Comparison of ENCODE assay signal across 8 cellular contexts in the genomic region with DNA sequence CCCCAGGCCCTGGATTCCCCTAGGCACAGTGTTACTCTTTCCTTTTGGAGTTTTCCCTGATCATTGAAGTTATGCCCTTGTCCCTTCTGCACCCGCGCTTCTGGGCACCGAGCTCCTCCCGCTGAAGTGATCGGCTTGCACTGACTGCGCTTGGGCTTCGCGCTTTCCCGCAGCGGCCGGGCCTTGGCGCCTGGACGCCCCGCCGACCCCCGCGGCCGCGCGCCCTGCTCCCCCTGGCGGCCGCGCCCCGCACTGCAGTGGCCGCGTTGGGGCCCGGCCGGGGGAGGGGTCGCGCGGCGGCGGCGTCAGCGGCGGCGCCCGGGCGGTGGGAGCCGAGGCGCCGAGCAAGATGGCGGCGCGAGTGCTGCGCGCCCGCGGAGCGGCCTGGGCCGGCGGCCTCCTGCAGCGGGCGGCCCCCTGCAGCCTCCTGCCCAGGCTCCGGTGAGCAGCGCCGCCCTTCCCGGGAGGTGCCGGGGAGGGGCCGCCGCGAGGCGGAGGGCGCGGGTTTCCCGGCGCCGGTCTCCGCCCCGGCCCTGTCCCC. TPM values are rescaled to one million over a fixed set of nuclear protein-coding genes. Genes with fewer than 3 reads are reported as not detected.
DNase-seq lines count a peak whose midpoint lies in the region; ATAC-seq and TF ChIP-seq lines count a peak whose summit lies in the region.

A gene (plus strand): TSS at position 325 of the 541 bp plus-strand sequence. CDS start 25 bp downstream, at position 350.

- peak; percentile 45 for TF ChIP-seq CTCF in CD8-positive, alpha-beta T cell (IDR thresholded peaks at IDR 0.05)

- H3K4me3 ChIP-seq in CD8-positive, alpha-beta T cell (ENCODE audit: low read depth, low read length): peak within 1 kb of the TSS; percentile 63
- peak within 1 kb of the TSS; percentile 87 for H3K4me3 ChIP-seq in mucosa of stomach (ENCODE audit: low read length)

- H3K36me3 ChIP-seq in CD8-positive, alpha-beta T cell (ENCODE audit: insufficient read depth, low read length): no peaks in the 10 kb centered on the region
- no peaks in the 10 kb centered on the region for H3K36me3 ChIP-seq in mucosa of stomach (ENCODE audit: control insufficient read depth, insufficient read depth, low read length)

- CTCF ChIA-PET in CD8-positive, alpha-beta T cell (lab: Charles Lee): interaction anchor here (0.6 to 2.8 kb wide), 20 partner anchors 9 to 709 kb away, joined by 3 to 11 read pairs (median 4); a partner anchor contains a TSS

- no peaks in the 10 kb centered on the region for H3K27me3 ChIP-seq in CD8-positive, alpha-beta T cell (ENCODE audit: insufficient read depth, low read length)
- H3K27me3 ChIP-seq in mucosa of stomach (ENCODE audit: control insufficient read depth, insufficient read depth, low read length): no peaks in the 10 kb centered on the region

- intact Hi-C loops in CD8-positive, alpha-beta T cell (cut with DNase I, micrococcal nuclease): loop anchor here (1.0 to 10.0 kb wide), 8 partner anchors 13 to 682 kb away; a partner anchor contains a TSS

- H3K4me1 Mint-ChIP-seq in CD8-positive, alpha-beta T cell (ENCODE audit: low read depth): peaks cover 40% of the 10 kb centered on the region

- ATAC-seq in CD8-positive, alpha-beta T cell: peak; percentile 93
- ATAC-seq in HG03432 (IDR thresholded peaks at IDR 0.05; ENCODE audit: unreplicated experiment): peak; percentile 89

- peak within 1 kb of the TSS; percentile 64 for H3K27ac ChIP-seq in CD8-positive, alpha-beta T cell (ENCODE audit: low read depth, low read length)
- H3K27ac ChIP-seq in epithelial cell of prostate: peak within 1 kb of the TSS; percentile 92

- H3K27me3 Mint-ChIP-seq in CD8-positive, alpha-beta T cell (ENCODE audit: low read depth): no peaks in the 10 kb centered on the region

- DNase-seq in CD8-positive, alpha-beta T cell: peak; percentile 24 to 77 (median 54)
- DNase-seq in GM19238 (ENCODE audit: insufficient read length, low spot score): peak; percentile 81
- DNase-seq in NCI-H82 treated with DMSO at 0.1 percent for 48 hours (lab: John Stamatoyannopoulos, UW; ENCODE audit: unreplicated experiment): peak; percentile 15
- peak; percentile 41 for DNase-seq in activated T-cell treated with anti-CD3 and anti-CD28 coated beads for 24 hours (ENCODE audit: low read depth)
- DNase-seq in epithelial cell of prostate (ENCODE audit: low read depth, low spot score): no peak
- peak; percentile 23 to 36 for DNase-seq in stimulated activated CD8-positive, alpha-beta memory T cell treated with anti-CD3 and anti-CD28 coated beads, Interleukin-7, amount 100 ng/mL, for 48 hours (ENCODE audit: extremely low read depth in 1 of 2, low read depth in 1 of 2)

- H3K4me1 ChIP-seq in CD8-positive, alpha-beta T cell (ENCODE audit: insufficient read depth, low read length): peaks cover 15% of the 10 kb centered on the region
- H3K4me1 ChIP-seq in mucosa of stomach (ENCODE audit: control insufficient read depth, insufficient read depth, low read length): no peaks in the 10 kb centered on the region

- peak within 1 kb of the TSS; percentile 89 for H3K9ac ChIP-seq in mucosa of stomach (ENCODE audit: low read length)

- H3K4me3 Mint-ChIP-seq in CD8-positive, alpha-beta T cell: peak within 1 kb of the TSS; percentile 87

- H3K36me3 Mint-ChIP-seq in CD8-positive, alpha-beta T cell: peaks cover 7% of the 10 kb centered on the region

- POLR2A ChIA-PET in CD8-positive, alpha-beta T cell (lab: Charles Lee): interaction anchor here (0.7 to 1.5 kb wide), 9 partner anchors 9 to 495 kb away, joined by 3 to 6 read pairs (median 3); a partner anchor contains a TSS

- peak within 1 kb of the TSS; percentile 93 for H3K27ac Mint-ChIP-seq in CD8-positive, alpha-beta T cell

- H3K9me3 ChIP-seq in CD8-positive, alpha-beta T cell (ENCODE audit: low read length): no peaks in the 10 kb centered on the region
- no peaks in the 10 kb centered on the region for H3K9me3 ChIP-seq in mucosa of stomach (ENCODE audit: control insufficient read depth, low read length)

- H3K9me3 Mint-ChIP-seq in CD8-positive, alpha-beta T cell: no peaks in the 10 kb centered on the region

RNA-seq across cellular contexts. Expression of the gene that starts here (rescaled TPM):
- total RNA-seq in CD8-positive, alpha-beta T cell: 10 to 100 TPM; 36.5 to 38.9 TPM
